In the genomic region with DNA sequence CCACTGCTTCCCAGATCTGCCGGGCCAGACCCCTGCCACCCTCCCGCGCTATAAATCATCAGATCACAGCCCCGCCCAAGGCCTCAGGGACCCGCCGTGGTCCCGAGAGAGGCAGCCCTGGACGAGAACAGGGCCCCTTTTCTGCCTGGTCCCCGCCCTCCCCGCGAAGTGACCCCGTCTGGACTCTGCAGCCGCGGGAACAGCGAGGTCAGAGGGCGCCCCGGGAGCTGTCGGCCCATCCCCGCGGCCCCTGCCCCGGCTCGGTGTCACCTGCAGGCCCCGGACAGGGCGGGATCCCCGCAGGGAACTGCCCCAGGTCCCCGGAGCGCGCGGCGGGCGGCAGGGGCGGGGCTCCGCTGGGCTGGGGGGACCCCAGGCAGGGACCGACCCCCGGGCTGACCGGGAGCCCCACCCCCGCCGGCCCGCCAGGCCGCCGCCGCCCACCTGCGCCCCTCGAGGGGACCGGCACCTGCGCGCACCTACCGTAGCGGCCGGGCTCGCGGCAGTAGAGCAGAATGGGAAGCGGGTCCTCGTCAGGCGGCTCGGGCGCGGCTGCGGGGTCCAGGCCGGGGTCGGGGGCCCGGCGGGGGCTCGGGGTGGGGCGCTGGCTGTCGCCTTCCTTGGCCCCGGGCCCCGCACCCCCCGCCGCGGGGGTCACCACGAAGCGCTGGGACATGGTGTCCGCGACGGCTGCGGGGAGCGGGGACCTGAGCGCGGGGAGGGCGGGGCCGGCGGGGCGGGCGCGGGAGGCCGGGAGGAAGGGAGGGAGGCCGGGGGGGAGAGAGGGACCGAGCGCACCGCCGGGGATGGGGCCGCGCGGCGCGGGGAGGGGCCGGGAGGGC, we compare ENCODE assay signal across 1 cellular context.
A peak's percentile ranks its signal among the peaks of the same experiment; 100 is the strongest.
TF ChIP-seq lines count a peak whose summit lies in the region.

No MANE protein-coding gene starts in this region.

TF ChIP-seq in HepG2, 621 proteins besides CTCF, POLR2A, EP300 and RAD21 (continued from another document and continues in another):
- TF ChIP-seq, protein P1, sequence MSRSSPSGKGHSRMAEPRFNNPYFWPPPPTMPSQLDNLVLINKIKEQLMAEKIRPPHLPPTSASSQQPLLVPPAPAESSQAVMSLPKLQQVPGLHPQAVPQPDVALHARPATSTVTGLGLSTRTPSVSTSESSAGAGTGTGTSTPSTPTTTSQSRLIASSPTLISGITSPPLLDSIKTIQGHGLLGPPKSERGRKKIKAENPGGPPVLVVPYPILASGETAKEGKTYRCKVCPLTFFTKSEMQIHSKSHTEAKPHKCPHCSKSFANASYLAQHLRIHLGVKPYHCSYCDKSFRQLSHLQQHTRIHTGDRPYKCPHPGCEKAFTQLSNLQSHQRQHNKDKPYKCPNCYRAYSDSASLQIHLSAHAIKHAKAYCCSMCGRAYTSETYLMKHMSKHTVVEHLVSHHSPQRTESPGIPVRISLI (CRISPR knock-in tag; IDR thresholded peaks at IDR 0.05; ENCODE audit: borderline replicate concordance) = no peak
- TF ChIP-seq LCORL (IDR thresholded peaks at IDR 0.05) (no peak), LCORL (CRISPR knock-in tag; IDR thresholded peaks at IDR 0.05) (no peak), SMYD3 (CRISPR knock-in tag; IDR thresholded peaks at IDR 0.05) (no peak), NR2C2 (CRISPR knock-in tag; IDR thresholded peaks at IDR 0.05; ENCODE audit: borderline replicate concordance) (peak; percentile 65; the same call in 1 of the 2 replicates), ZBTB20 (CRISPR knock-in tag; IDR thresholded peaks at IDR 0.05; ENCODE audit: borderline replicate concordance, low read depth) (no peak), THAP11 (CRISPR knock-in tag; IDR thresholded peaks at IDR 0.05) (no peak), NFRKB (IDR thresholded peaks at IDR 0.05) (no peak), JUN (CRISPR knock-in tag; IDR thresholded peaks at IDR 0.05) (no peak), ZNF629 (CRISPR knock-in tag; conservative IDR thresholded peaks at IDR 0.05) (no peak), U2AF2 (IDR thresholded peaks at IDR 0.05; ENCODE audit: low read depth, low read length) (no peak), ETV5 (CRISPR knock-in tag; IDR thresholded peaks at IDR 0.05; ENCODE audit: borderline replicate concordance) (no peak), SMAD3 (CRISPR knock-in tag; IDR thresholded peaks at IDR 0.05) (no peak), BCL6 (CRISPR knock-in tag; IDR thresholded peaks at IDR 0.05) (0 out of 2 replicates have a peak, but pooled peaks have one; percentile 17), ZNF253 (CRISPR knock-in tag; IDR thresholded peaks at IDR 0.05; ENCODE audit: borderline replicate concordance) (no peak), ZNF501 (CRISPR knock-in tag; IDR thresholded peaks at IDR 0.05) (no peak), SAFB2 (CRISPR knock-in tag; IDR thresholded peaks at IDR 0.05; ENCODE audit: borderline replicate concordance, low read depth) (no peak), ZNF343 (CRISPR knock-in tag; IDR thresholded peaks at IDR 0.05) (no peak), POLR2AphosphoS5 (IDR thresholded peaks at IDR 0.05; ENCODE audit: low read depth, low read length) (no peak), YEATS2 (CRISPR knock-in tag; IDR thresholded peaks at IDR 0.05; ENCODE audit: borderline replicate concordance) (no peak), ZNF598 (CRISPR knock-in tag; IDR thresholded peaks at IDR 0.05; ENCODE audit: borderline replicate concordance) (no peak), ZNF644 (CRISPR knock-in tag; IDR thresholded peaks at IDR 0.05; ENCODE audit: low read depth) (no peak), ZNF670 (CRISPR knock-in tag; IDR thresholded peaks at IDR 0.05; ENCODE audit: borderline replicate concordance) (no peak)
- TF ChIP-seq, protein P2, sequence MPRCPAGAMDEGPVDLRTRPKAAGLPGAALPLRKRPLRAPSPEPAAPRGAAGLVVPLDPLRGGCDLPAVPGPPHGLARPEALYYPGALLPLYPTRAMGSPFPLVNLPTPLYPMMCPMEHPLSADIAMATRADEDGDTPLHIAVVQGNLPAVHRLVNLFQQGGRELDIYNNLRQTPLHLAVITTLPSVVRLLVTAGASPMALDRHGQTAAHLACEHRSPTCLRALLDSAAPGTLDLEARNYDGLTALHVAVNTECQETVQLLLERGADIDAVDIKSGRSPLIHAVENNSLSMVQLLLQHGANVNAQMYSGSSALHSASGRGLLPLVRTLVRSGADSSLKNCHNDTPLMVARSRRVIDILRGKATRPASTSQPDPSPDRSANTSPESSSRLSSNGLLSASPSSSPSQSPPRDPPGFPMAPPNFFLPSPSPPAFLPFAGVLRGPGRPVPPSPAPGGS (CRISPR knock-in tag; IDR thresholded peaks at IDR 0.05) = 0 out of 2 replicates have a peak, but pooled peaks have one; percentile 19
- TF ChIP-seq, protein P3, sequence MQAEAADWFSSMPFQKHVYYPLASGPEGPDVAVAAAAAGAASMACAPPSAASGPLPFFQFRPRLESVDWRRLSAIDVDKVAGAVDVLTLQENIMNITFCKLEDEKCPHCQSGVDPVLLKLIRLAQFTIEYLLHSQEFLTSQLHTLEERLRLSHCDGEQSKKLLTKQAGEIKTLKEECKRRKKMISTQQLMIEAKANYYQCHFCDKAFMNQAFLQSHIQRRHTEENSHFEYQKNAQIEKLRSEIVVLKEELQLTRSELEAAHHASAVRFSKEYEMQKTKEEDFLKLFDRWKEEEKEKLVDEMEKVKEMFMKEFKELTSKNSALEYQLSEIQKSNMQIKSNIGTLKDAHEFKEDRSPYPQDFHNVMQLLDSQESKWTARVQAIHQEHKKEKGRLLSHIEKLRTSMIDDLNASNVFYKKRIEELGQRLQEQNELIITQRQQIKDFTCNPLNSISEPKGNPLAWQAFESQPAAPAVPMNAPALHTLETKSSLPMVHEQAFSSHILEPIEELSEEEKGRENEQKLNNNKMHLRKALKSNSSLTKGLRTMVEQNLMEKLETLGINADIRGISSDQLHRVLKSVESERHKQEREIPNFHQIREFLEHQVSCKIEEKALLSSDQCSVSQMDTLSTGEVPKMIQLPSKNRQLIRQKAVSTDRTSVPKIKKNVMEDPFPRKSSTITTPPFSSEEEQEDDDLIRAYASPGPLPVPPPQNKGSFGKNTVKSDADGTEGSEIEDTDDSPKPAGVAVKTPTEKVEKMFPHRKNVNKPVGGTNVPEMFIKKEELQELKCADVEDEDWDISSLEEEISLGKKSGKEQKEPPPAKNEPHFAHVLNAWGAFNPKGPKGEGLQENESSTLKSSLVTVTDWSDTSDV (CRISPR knock-in tag; IDR thresholded peaks at IDR 0.05) = no peak
- TF ChIP-seq, protein P4, sequence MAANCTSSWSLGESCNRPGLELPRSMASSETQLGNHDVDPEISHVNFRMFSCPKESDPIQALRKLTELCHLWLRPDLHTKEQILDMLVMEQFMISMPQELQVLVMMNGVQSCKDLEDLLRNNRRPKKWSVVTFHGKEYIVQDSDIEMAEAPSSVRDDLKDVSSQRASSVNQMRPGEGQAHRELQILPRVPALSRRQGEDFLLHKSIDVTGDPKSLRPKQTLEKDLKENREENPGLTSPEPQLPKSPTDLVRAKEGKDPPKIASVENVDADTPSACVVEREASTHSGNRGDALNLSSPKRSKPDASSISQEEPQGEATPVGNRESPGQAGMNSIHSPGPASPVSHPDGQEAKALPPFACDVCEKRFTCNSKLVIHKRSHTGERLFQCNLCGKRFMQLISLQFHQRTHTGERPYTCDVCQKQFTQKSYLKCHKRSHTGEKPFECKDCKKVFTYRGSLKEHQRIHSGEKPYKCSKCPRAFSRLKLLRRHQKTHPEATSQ (CRISPR knock-in tag; IDR thresholded peaks at IDR 0.05; ENCODE audit: borderline replicate concordance) = no peak
- TF ChIP-seq, protein P5, sequence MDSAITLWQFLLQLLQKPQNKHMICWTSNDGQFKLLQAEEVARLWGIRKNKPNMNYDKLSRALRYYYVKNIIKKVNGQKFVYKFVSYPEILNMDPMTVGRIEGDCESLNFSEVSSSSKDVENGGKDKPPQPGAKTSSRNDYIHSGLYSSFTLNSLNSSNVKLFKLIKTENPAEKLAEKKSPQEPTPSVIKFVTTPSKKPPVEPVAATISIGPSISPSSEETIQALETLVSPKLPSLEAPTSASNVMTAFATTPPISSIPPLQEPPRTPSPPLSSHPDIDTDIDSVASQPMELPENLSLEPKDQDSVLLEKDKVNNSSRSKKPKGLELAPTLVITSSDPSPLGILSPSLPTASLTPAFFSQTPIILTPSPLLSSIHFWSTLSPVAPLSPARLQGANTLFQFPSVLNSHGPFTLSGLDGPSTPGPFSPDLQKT (CRISPR knock-in tag; IDR thresholded peaks at IDR 0.05; ENCODE audit: borderline replicate concordance) = no peak
- TF ChIP-seq, protein P6, sequence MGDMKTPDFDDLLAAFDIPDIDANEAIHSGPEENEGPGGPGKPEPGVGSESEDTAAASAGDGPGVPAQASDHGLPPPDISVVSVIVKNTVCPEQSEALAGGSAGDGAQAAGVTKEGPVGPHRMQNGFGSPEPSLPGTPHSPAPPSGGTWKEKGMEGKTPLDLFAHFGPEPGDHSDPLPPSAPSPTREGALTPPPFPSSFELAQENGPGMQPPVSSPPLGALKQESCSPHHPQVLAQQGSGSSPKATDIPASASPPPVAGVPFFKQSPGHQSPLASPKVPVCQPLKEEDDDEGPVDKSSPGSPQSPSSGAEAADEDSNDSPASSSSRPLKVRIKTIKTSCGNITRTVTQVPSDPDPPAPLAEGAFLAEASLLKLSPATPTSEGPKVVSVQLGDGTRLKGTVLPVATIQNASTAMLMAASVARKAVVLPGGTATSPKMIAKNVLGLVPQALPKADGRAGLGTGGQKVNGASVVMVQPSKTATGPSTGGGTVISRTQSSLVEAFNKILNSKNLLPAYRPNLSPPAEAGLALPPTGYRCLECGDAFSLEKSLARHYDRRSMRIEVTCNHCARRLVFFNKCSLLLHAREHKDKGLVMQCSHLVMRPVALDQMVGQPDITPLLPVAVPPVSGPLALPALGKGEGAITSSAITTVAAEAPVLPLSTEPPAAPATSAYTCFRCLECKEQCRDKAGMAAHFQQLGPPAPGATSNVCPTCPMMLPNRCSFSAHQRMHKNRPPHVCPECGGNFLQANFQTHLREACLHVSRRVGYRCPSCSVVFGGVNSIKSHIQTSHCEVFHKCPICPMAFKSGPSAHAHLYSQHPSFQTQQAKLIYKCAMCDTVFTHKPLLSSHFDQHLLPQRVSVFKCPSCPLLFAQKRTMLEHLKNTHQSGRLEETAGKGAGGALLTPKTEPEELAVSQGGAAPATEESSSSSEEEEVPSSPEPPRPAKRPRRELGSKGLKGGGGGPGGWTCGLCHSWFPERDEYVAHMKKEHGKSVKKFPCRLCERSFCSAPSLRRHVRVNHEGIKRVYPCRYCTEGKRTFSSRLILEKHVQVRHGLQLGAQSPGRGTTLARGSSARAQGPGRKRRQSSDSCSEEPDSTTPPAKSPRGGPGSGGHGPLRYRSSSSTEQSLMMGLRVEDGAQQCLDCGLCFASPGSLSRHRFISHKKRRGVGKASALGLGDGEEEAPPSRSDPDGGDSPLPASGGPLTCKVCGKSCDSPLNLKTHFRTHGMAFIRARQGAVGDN (CRISPR knock-in tag; IDR thresholded peaks at IDR 0.05) = peak; percentile 23; the same call in 1 of the 2 replicates
- TF ChIP-seq, protein P7, sequence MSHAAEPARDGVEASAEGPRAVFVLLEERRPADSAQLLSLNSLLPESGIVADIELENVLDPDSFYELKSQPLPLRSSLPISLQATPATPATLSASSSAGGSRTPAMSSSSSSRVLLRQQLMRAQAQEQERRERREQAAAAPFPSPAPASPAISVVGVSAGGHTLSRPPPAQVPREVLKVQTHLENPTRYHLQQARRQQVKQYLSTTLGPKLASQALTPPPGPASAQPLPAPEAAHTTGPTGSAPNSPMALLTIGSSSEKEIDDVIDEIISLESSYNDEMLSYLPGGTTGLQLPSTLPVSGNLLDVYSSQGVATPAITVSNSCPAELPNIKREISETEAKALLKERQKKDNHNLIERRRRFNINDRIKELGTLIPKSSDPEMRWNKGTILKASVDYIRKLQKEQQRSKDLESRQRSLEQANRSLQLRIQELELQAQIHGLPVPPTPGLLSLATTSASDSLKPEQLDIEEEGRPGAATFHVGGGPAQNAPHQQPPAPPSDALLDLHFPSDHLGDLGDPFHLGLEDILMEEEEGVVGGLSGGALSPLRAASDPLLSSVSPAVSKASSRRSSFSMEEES (CRISPR knock-in tag; IDR thresholded peaks at IDR 0.05) = no peak
- TF ChIP-seq, protein P8, sequence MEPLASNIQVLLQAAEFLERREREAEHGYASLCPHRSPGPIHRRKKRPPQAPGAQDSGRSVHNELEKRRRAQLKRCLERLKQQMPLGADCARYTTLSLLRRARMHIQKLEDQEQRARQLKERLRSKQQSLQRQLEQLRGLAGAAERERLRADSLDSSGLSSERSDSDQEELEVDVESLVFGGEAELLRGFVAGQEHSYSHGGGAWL (CRISPR knock-in tag; IDR thresholded peaks at IDR 0.05) = no peak
- TF ChIP-seq, protein P9, sequence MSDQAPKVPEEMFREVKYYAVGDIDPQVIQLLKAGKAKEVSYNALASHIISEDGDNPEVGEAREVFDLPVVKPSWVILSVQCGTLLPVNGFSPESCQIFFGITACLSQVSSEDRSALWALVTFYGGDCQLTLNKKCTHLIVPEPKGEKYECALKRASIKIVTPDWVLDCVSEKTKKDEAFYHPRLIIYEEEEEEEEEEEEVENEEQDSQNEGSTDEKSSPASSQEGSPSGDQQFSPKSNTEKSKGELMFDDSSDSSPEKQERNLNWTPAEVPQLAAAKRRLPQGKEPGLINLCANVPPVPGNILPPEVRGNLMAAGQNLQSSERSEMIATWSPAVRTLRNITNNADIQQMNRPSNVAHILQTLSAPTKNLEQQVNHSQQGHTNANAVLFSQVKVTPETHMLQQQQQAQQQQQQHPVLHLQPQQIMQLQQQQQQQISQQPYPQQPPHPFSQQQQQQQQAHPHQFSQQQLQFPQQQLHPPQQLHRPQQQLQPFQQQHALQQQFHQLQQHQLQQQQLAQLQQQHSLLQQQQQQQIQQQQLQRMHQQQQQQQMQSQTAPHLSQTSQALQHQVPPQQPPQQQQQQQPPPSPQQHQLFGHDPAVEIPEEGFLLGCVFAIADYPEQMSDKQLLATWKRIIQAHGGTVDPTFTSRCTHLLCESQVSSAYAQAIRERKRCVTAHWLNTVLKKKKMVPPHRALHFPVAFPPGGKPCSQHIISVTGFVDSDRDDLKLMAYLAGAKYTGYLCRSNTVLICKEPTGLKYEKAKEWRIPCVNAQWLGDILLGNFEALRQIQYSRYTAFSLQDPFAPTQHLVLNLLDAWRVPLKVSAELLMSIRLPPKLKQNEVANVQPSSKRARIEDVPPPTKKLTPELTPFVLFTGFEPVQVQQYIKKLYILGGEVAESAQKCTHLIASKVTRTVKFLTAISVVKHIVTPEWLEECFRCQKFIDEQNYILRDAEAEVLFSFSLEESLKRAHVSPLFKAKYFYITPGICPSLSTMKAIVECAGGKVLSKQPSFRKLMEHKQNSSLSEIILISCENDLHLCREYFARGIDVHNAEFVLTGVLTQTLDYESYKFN (CRISPR knock-in tag; conservative IDR thresholded peaks at IDR 0.05) = no peak
